ENCODE assay signal across 1 cellular context in the genomic region with DNA sequence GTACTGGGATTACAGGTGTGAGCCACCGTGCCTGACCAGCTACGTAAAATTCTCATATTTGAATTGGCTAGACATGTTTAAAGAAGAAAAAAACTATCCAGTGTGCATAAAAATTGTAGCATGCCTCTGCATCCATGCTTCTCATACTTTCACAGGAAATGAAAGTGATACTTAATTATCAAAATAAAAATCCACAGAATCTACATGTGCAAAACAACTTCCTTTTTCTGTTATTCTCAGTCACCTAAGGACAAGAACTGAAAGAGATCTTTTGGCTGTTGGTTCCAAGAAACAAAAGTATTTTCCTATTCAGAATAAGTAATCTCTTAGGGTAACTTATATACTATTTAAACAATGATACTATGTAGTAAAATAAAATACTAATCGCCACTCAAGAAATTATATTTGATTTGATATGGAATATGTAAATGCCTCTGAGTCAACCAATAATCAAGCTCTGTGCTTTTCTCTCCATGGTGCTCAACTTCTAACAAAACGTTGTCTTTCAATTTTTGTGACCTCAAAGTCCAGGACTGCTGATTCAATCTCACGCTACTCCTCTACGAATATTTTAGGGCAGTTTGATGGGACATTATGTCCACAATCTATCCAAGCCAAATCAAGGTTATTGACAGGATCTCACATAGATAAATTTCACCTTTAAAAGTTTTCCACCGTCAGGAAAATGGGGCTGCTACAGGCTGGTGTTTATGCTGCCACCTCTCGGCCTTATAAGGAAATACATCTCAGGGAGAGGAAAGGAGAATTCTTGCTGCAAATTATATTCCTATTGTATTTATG.
TF ChIP-seq lines count a peak whose summit lies in the region.

No MANE protein-coding gene starts in this region.

TF ChIP-seq in HepG2, 621 proteins besides CTCF, POLR2A, EP300 and RAD21 (continued from another document):
- TF ChIP-seq ZFP37 (CRISPR knock-in tag; IDR thresholded peaks at IDR 0.05; ENCODE audit: borderline replicate concordance) = no peak
- TF ChIP-seq ZNF616 (CRISPR knock-in tag; IDR thresholded peaks at IDR 0.05; ENCODE audit: low read depth) = no peak
- TF ChIP-seq ZNF143 (CRISPR knock-in tag; IDR thresholded peaks at IDR 0.05) = no peak
